In genomic region chr7:2353650-2354172, GRCh38 we compare ENCODE assay signal across 8 cellular contexts. TPM values are rescaled to one million over a fixed set of nuclear protein-coding genes. Genes with fewer than 3 reads are reported as not detected.
DNase-seq lines count a peak whose midpoint lies in the region; ATAC-seq and TF ChIP-seq lines count a peak whose summit lies in the region.

No MANE protein-coding gene starts in this region.

- POLR2A ChIA-PET in activated B cell treated with CpG ODN at 0.5 μM for 24 hours (lab: Charles Lee), result interaction anchor here (0.6 to 2.3 kb wide), 27 partner anchors 12 to 784 kb away, joined by 3 to 19 read pairs (median 6); partner anchors contain the start of genes CHST12, MAD1L1, MRM2 and NUDT1

- H3K9me3 ChIP-seq in left lung, result no peaks in the 10 kb centered on the region

- H3K36me3 ChIP-seq in left lung, result peaks cover 0 to 18% of the 10 kb centered on the region in 2 donors

- DNase-seq in activated CD8-positive, alpha-beta memory T cell treated with anti-CD3 and anti-CD28 coated beads for 1 hour (ENCODE audit: extremely low read depth in 1 of 2, low read depth in 1 of 2), result peak; percentile 67 to 86
- no peak for DNase-seq in activated CD8-positive, alpha-beta memory T cell treated with anti-CD3 and anti-CD28 coated beads for 24 hours
- DNase-seq in NCI-H1694 (lab: John Stamatoyannopoulos, UW) (peak; percentile 79), activated B cell treated with CpG ODN at 0.5 μM for 24 hours (no peak), choroid plexus epithelial cell (ENCODE audit: low read depth) (peak; percentile 92), left lung (peak; percentile 90 to 97)
- peak; percentile 90 for DNase-seq in stimulated activated CD4-positive, alpha-beta T cell treated with anti-CD3 and anti-CD28 coated beads, Interleukin-4, amount 100 ng/mL, for 1 hour

- no peaks in the 10 kb centered on the region for H3K9me3 Mint-ChIP-seq in activated B cell treated with CpG ODN at 0.5 μM for 24 hours

- peak overlapping the region; percentile 100 for H3K27ac Mint-ChIP-seq in activated B cell treated with CpG ODN at 0.5 μM for 24 hours

- H3K4me3 Mint-ChIP-seq in activated B cell treated with CpG ODN at 0.5 μM for 24 hours, result peak overlapping the region; percentile 94

- peaks cover 30% of the 10 kb centered on the region for H3K4me1 Mint-ChIP-seq in activated B cell treated with CpG ODN at 0.5 μM for 24 hours

- peaks cover 27 to 43% of the 10 kb centered on the region in 2 donors for H3K4me1 ChIP-seq in left lung

- H3K27me3 Mint-ChIP-seq in activated B cell treated with CpG ODN at 0.5 μM for 24 hours, result no peaks in the 10 kb centered on the region

- H3K4me3 ChIP-seq in choroid plexus epithelial cell (ENCODE audit: low read depth, low read length), result peak overlapping the region; percentile 96
- peak overlapping the region; percentile 96 to 98 for H3K4me3 ChIP-seq in left lung

- H3K27ac ChIP-seq in left lung, result peak overlapping the region; percentile 99 to 100

- peak; percentile 50 for ATAC-seq in HG02852 (IDR thresholded peaks at IDR 0.05; ENCODE audit: unreplicated experiment)
- peak; percentile 68 for ATAC-seq in activated B cell treated with CpG ODN at 0.5 μM for 24 hours (ENCODE audit: low read depth)
- ATAC-seq in left lung, result peak; percentile 91

- H3K36me3 Mint-ChIP-seq in activated B cell treated with CpG ODN at 0.5 μM for 24 hours (ENCODE audit: low read depth), result peaks cover 26% of the 10 kb centered on the region

- intact Hi-C loops in activated B cell treated with CpG ODN at 0.5 μM for 24 hours (cut with micrococcal nuclease) (loop anchor here (1.0 to 5.0 kb wide), 6 partner anchors 39 to 254 kb away; partner anchors contain the start of genes BRAT1, CHST12, IQCE and LFNG), left lung (cut with DNase I) (no loop called here)

- CTCF ChIA-PET in activated B cell treated with CpG ODN at 0.5 μM for 24 hours (lab: Charles Lee), result interaction anchor here (0.6 to 1.0 kb wide), 2 partner anchors 12 to 115 kb away, joined by 3 to 4 read pairs; no protein-coding TSS in a partner anchor

- no peaks in the 10 kb centered on the region for H3K27me3 ChIP-seq in left lung

- TF ChIP-seq CTCF in activated B cell treated with CpG ODN at 0.5 μM for 24 hours (IDR thresholded peaks at IDR 0.05), result no peak
- TF ChIP-seq CTCF in choroid plexus epithelial cell (conservative IDR thresholded peaks at IDR 0.05; ENCODE audit: low read depth, low read length), result no peak
- no peak for TF ChIP-seq CTCF in left lung (IDR thresholded peaks at IDR 0.05)

RNA-seq across cellular contexts. Expression of gene EIF3B, which starts 0.9 kb away (rescaled TPM):
- total RNA-seq in activated B cell treated with CpG ODN at 0.5 μM for 24 hours (198 and 202 TPM in 2 replicates), left lung (100 to 1,000 TPM in 1 of 2 donors, 10 to 100 TPM in 1; 91.4 to 131 TPM)

RNA-seq across cellular contexts. Expression of gene SNX8, which starts 39.5 kb away (rescaled TPM):
- total RNA-seq in activated B cell treated with CpG ODN at 0.5 μM for 24 hours (175 and 181 TPM in 2 replicates), left lung (10 to 100 TPM; 48.2 to 60.5 TPM)

RNA-seq across cellular contexts. Expression of gene CHST12, which starts 49.7 kb away (rescaled TPM):
- total RNA-seq in activated B cell treated with CpG ODN at 0.5 μM for 24 hours (10.3 and 14.4 TPM in 2 replicates), left lung (10 to 100 TPM; 19.2 to 27.1 TPM)

Comparison
In these comparisons a context has a peak if more than half of its experiments do, and no peak if none do; other contexts are left out.
1. DNase-seq: peak in activated CD8-positive, alpha-beta memory T cell treated with anti-CD3 and anti-CD28 coated beads for 1 hour (2 of 2), NCI-H1694 (single experiment), choroid plexus epithelial cell (single experiment), left lung (2 of 2) and stimulated activated CD4-positive, alpha-beta T cell treated with anti-CD3 and anti-CD28 coated beads, Interleukin-4, amount 100 ng/mL, for 1 hour (single experiment); none in activated CD8-positive, alpha-beta memory T cell treated with anti-CD3 and anti-CD28 coated beads for 24 hours (single experiment) and activated B cell treated with CpG ODN at 0.5 μM for 24 hours (single experiment).
2. Peak in every context shown above with its lines, with median percentiles within 50 percentile points of each other: ATAC-seq.